In the genomic region with DNA sequence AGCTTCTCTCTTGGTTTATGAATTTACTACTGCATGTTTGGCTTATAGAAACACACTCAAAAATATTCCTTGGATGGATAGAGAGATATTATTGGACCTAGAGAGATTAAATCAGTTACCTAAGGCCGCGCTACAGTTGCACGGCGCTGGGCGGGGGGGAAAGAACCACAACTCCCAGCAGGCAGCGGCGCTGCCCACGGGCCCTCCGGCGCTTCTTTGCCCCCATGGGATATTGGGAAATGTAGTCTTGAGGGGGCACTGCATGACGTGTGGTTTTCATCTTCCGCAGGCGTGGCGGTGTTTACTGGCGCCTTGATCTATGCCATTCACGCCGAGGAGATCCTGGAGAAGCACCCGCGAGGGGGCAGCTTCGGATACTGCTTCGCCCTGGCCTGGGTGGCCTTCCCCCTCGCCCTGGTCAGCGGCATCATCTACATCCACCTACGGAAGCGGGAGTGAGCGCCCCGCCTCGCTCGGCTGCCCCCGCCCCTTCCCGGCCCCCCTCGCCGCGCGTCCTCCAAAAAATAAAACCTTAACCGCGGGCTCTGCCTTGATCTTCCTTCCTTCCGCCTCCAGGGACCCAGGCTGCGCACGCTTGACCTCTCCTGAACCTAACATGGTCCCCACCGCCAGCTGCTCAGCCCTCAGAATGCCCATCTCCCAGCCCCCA, we compare ENCODE assay signal across 8 cellular contexts. TPM values are rescaled to one million over a fixed set of nuclear protein-coding genes. Genes with fewer than 3 reads are reported as not detected.
A peak's percentile ranks its signal among the peaks of the same experiment; 100 is the strongest.
DNase-seq lines count a peak whose midpoint lies in the region; ATAC-seq and TF ChIP-seq lines count a peak whose summit lies in the region.

No MANE protein-coding gene starts in this region.

- H3K9me3 ChIP-seq in esophagus (ENCODE audit: control insufficient read depth in 2 of 2, insufficient read depth in 1 of 2, low read depth in 1 of 2, low read length in 1 of 2) = no peaks in the 10 kb centered on the region

- whole genome bisulfite sequencing in esophagus, 2 donors = 15 to 22% methylated on average over 41 of the region's 41 CpGs

- H3K9me3 Mint-ChIP-seq in nephron progenitor cell = peaks cover 20% of the 10 kb centered on the region
- H3K9me3 Mint-ChIP-seq in stimulated activated naive CD8-positive, alpha-beta T cell treated with anti-CD3 and anti-CD28 coated beads, Interleukin-15, amount 100 ng/mL, for 72 hours = no peaks in the 10 kb centered on the region

- ATAC-seq in HG03439 (IDR thresholded peaks at IDR 0.05; ENCODE audit: unreplicated experiment) (peak; percentile 29), HG03520 (IDR thresholded peaks at IDR 0.05; ENCODE audit: unreplicated experiment) (no peak)
- ATAC-seq in stimulated activated naive CD8-positive, alpha-beta T cell treated with anti-CD3 and anti-CD28 coated beads, Interleukin-15, amount 100 ng/mL, for 72 hours = peak; percentile 54

- H3K4me3 ChIP-seq in esophagus (ENCODE audit: low read depth in 1 of 2, low read length in 2 of 2) = peak overlapping the region; percentile 43 to 54

- DNase-seq in G401 (ENCODE audit: low spot score) = peak; percentile 96
- DNase-seq in NCI-H82 treated with DMSO at 0.1 percent for 48 hours (lab: John Stamatoyannopoulos, UW; ENCODE audit: unreplicated experiment) = peak; percentile 92
- DNase-seq in activated T-cell treated with anti-CD3 and anti-CD28 coated beads for 48 hours (ENCODE audit: low read depth) = peak; percentile 79
- peak; percentile 82 for DNase-seq in nephron progenitor cell
- DNase-seq in stimulated activated naive CD8-positive, alpha-beta T cell treated with anti-CD3 and anti-CD28 coated beads, Interleukin-15, amount 100 ng/mL, for 72 hours = peak; percentile 86 to 90

- H3K4me1 Mint-ChIP-seq in nephron progenitor cell = peaks cover 69% of the 10 kb centered on the region
- peaks cover 94% of the 10 kb centered on the region for H3K4me1 Mint-ChIP-seq in stimulated activated naive CD8-positive, alpha-beta T cell treated with anti-CD3 and anti-CD28 coated beads, Interleukin-15, amount 100 ng/mL, for 72 hours

- peak overlapping the region; percentile 96 for H3K27ac Mint-ChIP-seq in nephron progenitor cell
- peak overlapping the region; percentile 93 to 96 for H3K27ac Mint-ChIP-seq in stimulated activated naive CD8-positive, alpha-beta T cell treated with anti-CD3 and anti-CD28 coated beads, Interleukin-15, amount 100 ng/mL, for 72 hours

- in situ Hi-C loops in G401 (cut with HindIII; ENCODE audit: low sequenced_read_pairs) = loop anchor here (10.0 kb wide), 1 partner anchor 65 kb away; no protein-coding TSS in a partner anchor

- H3K36me3 Mint-ChIP-seq in nephron progenitor cell (ENCODE audit: low read depth) = peaks cover 13% of the 10 kb centered on the region

- H3K27me3 Mint-ChIP-seq in nephron progenitor cell (ENCODE audit: low read depth, poor library complexity) = peaks cover 5% of the 10 kb centered on the region
- no peaks in the 10 kb centered on the region for H3K27me3 Mint-ChIP-seq in stimulated activated naive CD8-positive, alpha-beta T cell treated with anti-CD3 and anti-CD28 coated beads, Interleukin-15, amount 100 ng/mL, for 72 hours

- no peaks in the 10 kb centered on the region for H3K27me3 ChIP-seq in esophagus (ENCODE audit: control insufficient read depth in 1 of 2, insufficient read depth in 2 of 2, low read length in 2 of 2)

- no peak for TF ChIP-seq CTCF in nephron progenitor cell (IDR thresholded peaks at IDR 0.05)

- peaks cover 0 to 3% of the 10 kb centered on the region in 2 donors for H3K36me3 ChIP-seq in esophagus (ENCODE audit: control insufficient read depth in 2 of 2, insufficient read depth in 2 of 2, low read length in 1 of 2)

- H3K27ac ChIP-seq in esophagus (ENCODE audit: low read depth in 2 of 2, low read length in 1 of 2) = peak overlapping the region; percentile 53 to 71

- H3K4me3 Mint-ChIP-seq in nephron progenitor cell = peak overlapping the region; percentile 79
- peak overlapping the region; percentile 88 to 89 for H3K4me3 Mint-ChIP-seq in stimulated activated naive CD8-positive, alpha-beta T cell treated with anti-CD3 and anti-CD28 coated beads, Interleukin-15, amount 100 ng/mL, for 72 hours

- H3K4me1 ChIP-seq in esophagus (ENCODE audit: control insufficient read depth in 2 of 2, insufficient read depth in 2 of 2, low read length in 1 of 2) = peaks cover 4 to 13% of the 10 kb centered on the region in 2 donors

RNA-seq across cellular contexts. Expression of gene EMP3, which starts 4.8 kb away (rescaled TPM):
- 73.8 and 83.8 TPM in 2 replicates for total RNA-seq in G401 (2014; rRNA removed; shearing (Covaris generic))
- polyA plus RNA-seq in esophagus = 10 to 100 TPM; 17.6 to 21.5 TPM

RNA-seq across cellular contexts. Expression of gene TMEM143, which starts 33.6 kb away (rescaled TPM):
- total RNA-seq in G401 (2014; rRNA removed; shearing (Covaris generic)) = 7.4 and 9.8 TPM in 2 replicates
- 1 to 10 TPM; 4.0 to 9.1 TPM for polyA plus RNA-seq in esophagus

RNA-seq across cellular contexts. Expression of gene SYNGR4, which starts 34.0 kb away (rescaled TPM):
- not detected in 2 replicates for total RNA-seq in G401 (2014; rRNA removed; shearing (Covaris generic))
- polyA plus RNA-seq in esophagus = not detected
